Comparison of ENCODE assay signal across 8 cellular contexts in genomic region chr2:174561283-174562275, GRCh38. TPM values are rescaled to one million over a fixed set of nuclear protein-coding genes. Genes with fewer than 3 reads are reported as not detected.
DNase-seq lines count a peak whose midpoint lies in the region; ATAC-seq and TF ChIP-seq lines count a peak whose summit lies in the region.

No MANE protein-coding gene starts in this region.

- no peaks in the 10 kb centered on the region for H4K20me1 ChIP-seq in GM23248 (ENCODE audit: insufficient read depth)

- H3K27me3 Mint-ChIP-seq in Caco-2 (ENCODE audit: insufficient read depth, unreplicated experiment): no peaks in the 10 kb centered on the region

- H3F3A ChIP-seq in GM23248 (ENCODE audit: insufficient read depth): no peaks in the 10 kb centered on the region

- WGBS in GM23248 (ENCODE audit: low coverage in 1 of 2, low lambda C conversion rate in 2 of 2, missing lambda C conversion rate in 2 of 2), 2 experiments: 41 to 45% methylated on average over 11 of the region's 11 CpGs
- WGBS in adrenal gland, 4 donors: 41 to 44% (median 43%) methylated on average over 11 of the region's 11 CpGs

- no TSS peak for BruUV-seq in Caco-2 (replicated peaks; lab: Mats Ljungman, UMichigan)

- H3K9me3 ChIP-seq in GM23248 (ENCODE audit: low read depth): no peaks in the 10 kb centered on the region
- no peaks in the 10 kb centered on the region for H3K9me3 ChIP-seq in adrenal gland (replicated peaks in 1 of 3)
- H3K9me3 ChIP-seq in Caco-2: no peaks in the 10 kb centered on the region

- no peaks in the 10 kb centered on the region for H3K9me3 Mint-ChIP-seq in Caco-2 (ENCODE audit: unreplicated experiment)

- no peaks in the 10 kb centered on the region for H3K79me2 ChIP-seq in GM23248 (ENCODE audit: insufficient read depth)

- DNase-seq in GM23248 (peak; percentile 64), adrenal gland (peak; percentile 76 to 91 (median 87)), left cardiac atrium (peak; percentile 82), renal cortical epithelial cell (ENCODE audit: low read depth) (peak; percentile 43), Caco-2 (no peak), DMS53 (lab: John Stamatoyannopoulos, UW) (no peak)

- POLR2A ChIA-PET in Caco-2 (lab: Charles Lee): no interaction called here

- H3K36me3 Mint-ChIP-seq in Caco-2 (ENCODE audit: insufficient read depth, unreplicated experiment): no peaks in the 10 kb centered on the region

- peak; percentile 93 to 94 for ATAC-seq in left cardiac atrium
- no peak for ATAC-seq in HG03457 (IDR thresholded peaks at IDR 0.05; ENCODE audit: unreplicated experiment)
- ATAC-seq in esophagus mucosa: no peak

- H3K27ac ChIP-seq in GM23248: no peak overlapping the region
- peak overlapping the region in 2 of 5 donors; percentile 51 to 71 for H3K27ac ChIP-seq in adrenal gland

- no peak overlapping the region for H2AFZ ChIP-seq in GM23248

- TF ChIP-seq CTCF in adrenal gland (IDR thresholded peaks at IDR 0.05): no peak
- no peak for TF ChIP-seq CTCF in Caco-2 (IDR thresholded peaks at IDR 0.05; ENCODE audit: insufficient read depth in 1 of 2, low read depth in 1 of 2, low read length in 1 of 2, severe bottlenecking in 1 of 2, unreplicated experiment in 1 of 2)

- H3K9ac ChIP-seq in GM23248: no peak overlapping the region

- no peak overlapping the region for H3K4me3 Mint-ChIP-seq in Caco-2 (ENCODE audit: unreplicated experiment)

- H3K4me2 ChIP-seq in GM23248 (ENCODE audit: unreplicated experiment): no peak overlapping the region

- H3K36me3 ChIP-seq in GM23248 (ENCODE audit: low read depth): peaks cover 43% of the 10 kb centered on the region
- peaks cover 0 to 15% of the 10 kb centered on the region in 2 donors for H3K36me3 ChIP-seq in adrenal gland (replicated peaks in 1 of 2)
- H3K36me3 ChIP-seq in Caco-2 (ENCODE audit: control insufficient read depth, insufficient read depth, low read length): no peaks in the 10 kb centered on the region; the same call in 1 of the 2 replicates

- no peaks in the 10 kb centered on the region for H3K9me2 ChIP-seq in GM23248 (ENCODE audit: insufficient read depth)

- intact Hi-C loops in adrenal gland (cut with DNase I) (no loop called here), left cardiac atrium (cut with DNase I) (no loop called here), Caco-2 (cut with micrococcal nuclease; ENCODE audit: unreplicated experiment) (no loop called here)

- in situ Hi-C loops in GM23248 (cut with MboI): no loop called here

- 0 out of 2 replicates have a peak, but pooled peaks cover 7% of the 10 kb centered on the region for H3K4me1 ChIP-seq in GM23248 (ENCODE audit: insufficient read depth)
- H3K4me1 ChIP-seq in adrenal gland (replicated peaks in 1 of 2): peaks cover 3 to 16% of the 10 kb centered on the region in 2 donors
- no peaks in the 10 kb centered on the region for H3K4me1 ChIP-seq in Caco-2

- CTCF ChIA-PET in Caco-2 (lab: Charles Lee): interaction anchor here (1.1 kb wide), 1 partner anchor 15 kb away, joined by 3 read pairs; no protein-coding TSS in a partner anchor

- TF ChIP-seq POLR2A in adrenal gland (IDR thresholded peaks at IDR 0.05): no peak

- H3K27me3 ChIP-seq in GM23248 (replicated peaks; ENCODE audit: insufficient read depth): no peaks in the 10 kb centered on the region
- no peaks in the 10 kb centered on the region for H3K27me3 ChIP-seq in adrenal gland
- H3K27me3 ChIP-seq in Caco-2 (replicated peaks; ENCODE audit: control insufficient read depth, insufficient read depth, low read length): no peaks in the 10 kb centered on the region

- H3K27ac Mint-ChIP-seq in Caco-2 (ENCODE audit: unreplicated experiment): no peak overlapping the region

- no peak overlapping the region for H3K4me3 ChIP-seq in GM23248
- H3K4me3 ChIP-seq in adrenal gland: no peak overlapping the region
- no peak overlapping the region for H3K4me3 ChIP-seq in Caco-2 (ENCODE audit: low read depth, low read length)

- no peaks in the 10 kb centered on the region for H3K4me1 Mint-ChIP-seq in Caco-2 (ENCODE audit: low read depth, unreplicated experiment)

RNA-seq across cellular contexts. Expression of gene WIPF1, which starts 36.0 kb away (rescaled TPM):
- 20.1 and 21.4 TPM in 2 replicates for total RNA-seq in GM23248 (2014; rRNA removed; shearing (Covaris generic))
- 47.8 and 50.3 TPM in 2 replicates for polyA plus RNA-seq in GM23248 (2016; fragmentation: Nextera tagmentation; extraction: Ambion mirVana)
- 10 to 100 TPM; 12.1 to 42.4 (median 29.5) TPM for total RNA-seq in adrenal gland
- polyA plus RNA-seq in adrenal gland: 10 to 100 TPM; 13.5 to 29.0 (median 23.5) TPM
- total RNA-seq in left cardiac atrium: 10 to 100 TPM; 25.1 to 29.9 TPM
- 3.0 and 8.6 TPM in 2 replicates for total RNA-seq in renal cortical epithelial cell
- total RNA-seq in Caco-2 (2022): 5.1 and 5.2 TPM in 2 replicates
- 3.1 TPM for total RNA-seq in esophagus mucosa

Comparison
In these comparisons a context has a peak if more than half of its experiments do, and no peak if none do; other contexts are left out.
1. DNase-seq: peak in GM23248 (single experiment), adrenal gland (7 of 7), left cardiac atrium (single experiment) and renal cortical epithelial cell (single experiment); none in Caco-2 (0 of 2) and DMS53 (single experiment).
2. ATAC-seq: peak in left cardiac atrium (2 of 2); none in HG03457 (single experiment) and esophagus mucosa (single experiment).